28 cellular contexts compared by ENCODE assay signal in the genomic region with DNA sequence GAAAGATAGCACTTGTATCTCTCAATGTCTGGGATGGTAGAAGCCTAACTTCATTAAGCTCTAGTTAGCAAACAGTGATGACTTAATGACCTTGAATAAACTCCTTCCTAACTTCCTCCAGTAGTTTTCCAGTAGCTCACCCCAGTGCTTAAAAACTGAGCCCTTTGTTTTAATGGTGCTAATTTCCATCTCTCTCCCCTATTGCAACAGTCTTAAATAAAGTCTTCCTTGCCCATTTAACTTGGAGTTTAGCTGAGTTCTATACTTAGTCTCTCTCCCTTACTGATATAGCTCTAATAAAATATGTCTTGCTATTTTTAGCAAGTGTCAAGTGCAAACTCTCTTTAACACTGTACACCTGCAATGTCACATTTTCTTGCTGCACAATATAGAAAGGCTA.
"Had no signal": no experiment of that assay in that cellular context is flagged by ENCODE, and none has a peak within 500 bp of the region (broad histone marks: within the 10 kb centered on the region; RNA-seq: fewer than 3 reads in every experiment).

No MANE protein-coding gene starts in this region.

- H3K27me3 Mint-ChIP-seq: activated CD4-positive, alpha-beta memory T cell treated with anti-CD3 and anti-CD28 coated beads, Interleukin-2, amount 10 ng/mL, durations not matched to agents 7 days and 5 days; activated CD4-positive, alpha-beta T cell treated with anti-CD3 and anti-CD28 coated beads, Interleukin-2, amount 10 ng/mL, durations not matched to agents 7 days and 5 days; activated naive CD8-positive, alpha-beta T cell; activated T-cell treated with anti-CD3 and anti-CD28 coated beads, Interleukin-2, amount 50 U/mL, for 24 hours; activated T-helper 17 cell treated with anti-CD3 and anti-CD28 coated beads, Interleukin-2, amount 50 U/mL, for 72 hours; central memory CD8-positive, alpha-beta T cell; dendritic cell treated with granulocyte-macrophage colony-stimulating factor and Interleukin-4, amounts not matched to agents 40 ng/mL and 50 ng/mL, for 4 days had no signal

- H3K27ac Mint-ChIP-seq: activated CD4-positive, alpha-beta memory T cell treated with anti-CD3 and anti-CD28 coated beads, Interleukin-2, amount 10 ng/mL, durations not matched to agents 7 days and 5 days; activated CD4-positive, alpha-beta T cell treated with anti-CD3 and anti-CD28 coated beads, Interleukin-2, amount 10 ng/mL, durations not matched to agents 7 days and 5 days; activated naive CD8-positive, alpha-beta T cell; activated T-cell treated with anti-CD3 and anti-CD28 coated beads, Interleukin-2, amount 50 U/mL, for 24 hours; activated T-helper 17 cell treated with anti-CD3 and anti-CD28 coated beads, Interleukin-2, amount 50 U/mL, for 72 hours; dendritic cell treated with granulocyte-macrophage colony-stimulating factor and Interleukin-4, amounts not matched to agents 40 ng/mL and 50 ng/mL, for 4 days; WTC11 had no signal

- H3K27me3 ChIP-seq: brain microvascular endothelial cell, dorsolateral prefrontal cortex, esophagus squamous epithelium, gastroesophageal sphincter had no signal

- H3K4me1 Mint-ChIP-seq: activated CD4-positive, alpha-beta memory T cell treated with anti-CD3 and anti-CD28 coated beads, Interleukin-2, amount 10 ng/mL, durations not matched to agents 7 days and 5 days; activated CD4-positive, alpha-beta T cell treated with anti-CD3 and anti-CD28 coated beads, Interleukin-2, amount 10 ng/mL, durations not matched to agents 7 days and 5 days; activated T-helper 17 cell treated with anti-CD3 and anti-CD28 coated beads, Interleukin-2, amount 50 U/mL, for 72 hours; central memory CD8-positive, alpha-beta T cell had no signal

- H3K9me3 ChIP-seq: gastroesophageal sphincter had no signal

- H3K4me1 ChIP-seq: esophagus squamous epithelium, gastroesophageal sphincter had no signal

- H3K4me3 Mint-ChIP-seq: activated CD4-positive, alpha-beta memory T cell treated with anti-CD3 and anti-CD28 coated beads, Interleukin-2, amount 10 ng/mL, durations not matched to agents 7 days and 5 days; activated CD4-positive, alpha-beta T cell treated with anti-CD3 and anti-CD28 coated beads, Interleukin-2, amount 10 ng/mL, durations not matched to agents 7 days and 5 days; activated naive CD8-positive, alpha-beta T cell; activated T-cell treated with anti-CD3 and anti-CD28 coated beads, Interleukin-2, amount 50 U/mL, for 24 hours; activated T-helper 17 cell treated with anti-CD3 and anti-CD28 coated beads, Interleukin-2, amount 50 U/mL, for 72 hours; central memory CD8-positive, alpha-beta T cell; dendritic cell treated with granulocyte-macrophage colony-stimulating factor and Interleukin-4, amounts not matched to agents 40 ng/mL and 50 ng/mL, for 4 days; WTC11 had no signal

- H3K27ac ChIP-seq: brain microvascular endothelial cell, coronary artery, dorsolateral prefrontal cortex, esophagus squamous epithelium, gastroesophageal sphincter had no signal

- H3K36me3 Mint-ChIP-seq: activated naive CD8-positive, alpha-beta T cell had no signal

- H3K36me3 ChIP-seq: brain microvascular endothelial cell, esophagus squamous epithelium, gastroesophageal sphincter had no signal

- DNase-seq: activated CD4-positive, alpha-beta memory T cell treated with anti-CD3 and anti-CD28 coated beads, Interleukin-2, amount 10 ng/mL, durations not matched to agents 7 days and 5 days; activated CD4-positive, alpha-beta T cell treated with anti-CD3 and anti-CD28 coated beads for 1 hour; activated CD4-positive, alpha-beta T cell treated with anti-CD3 and anti-CD28 coated beads for 4 hours; activated CD4-positive, alpha-beta T cell treated with anti-CD3 and anti-CD28 coated beads, Interleukin-2, amount 10 ng/mL, durations not matched to agents 7 days and 5 days; activated CD4-positive, alpha-beta T cell treated with anti-CD3 and anti-CD28 coated beads, Interleukin-2, amount 50 U/mL, for 4 hours; activated CD8-positive, alpha-beta memory T cell treated with anti-CD3 and anti-CD28 coated beads, Interleukin-2, amount 50 U/mL, for 48 hours; activated effector memory CD4-positive, alpha-beta T cell treated with Interleukin-2 at 50 U/mL for 16 hours; activated gamma-delta T cell treated with Interleukin-2 at 50 U/mL for 16 hours; activated naive CD4-positive, alpha-beta T cell treated with anti-CD3 and anti-CD28 coated beads, Interleukin-2, amount 50 U/mL, for 16 hours; activated naive CD4-positive, alpha-beta T cell treated with Interleukin-2 at 50 U/mL for 16 hours; activated T-cell treated with anti-CD3 and anti-CD28 coated beads for 4 hours; activated T-cell treated with anti-CD3 and anti-CD28 coated beads, Interleukin-2, amount 50 U/mL, for 24 hours; amniotic stem cell; anterior cingulate cortex; brain microvascular endothelial cell; dorsolateral prefrontal cortex; effector memory CD4-positive, alpha-beta T cell; erythroblast; esophagus squamous epithelium; foreskin melanocyte; T-helper 2 cell had no signal

- ATAC-seq: activated T-helper 17 cell treated with anti-CD3 and anti-CD28 coated beads, Interleukin-2, amount 50 U/mL, for 72 hours; gastroesophageal sphincter; WTC11 had no signal

- H3K4me3 ChIP-seq: coronary artery, dorsolateral prefrontal cortex, esophagus squamous epithelium, gastroesophageal sphincter had no signal
